In the genomic region with DNA sequence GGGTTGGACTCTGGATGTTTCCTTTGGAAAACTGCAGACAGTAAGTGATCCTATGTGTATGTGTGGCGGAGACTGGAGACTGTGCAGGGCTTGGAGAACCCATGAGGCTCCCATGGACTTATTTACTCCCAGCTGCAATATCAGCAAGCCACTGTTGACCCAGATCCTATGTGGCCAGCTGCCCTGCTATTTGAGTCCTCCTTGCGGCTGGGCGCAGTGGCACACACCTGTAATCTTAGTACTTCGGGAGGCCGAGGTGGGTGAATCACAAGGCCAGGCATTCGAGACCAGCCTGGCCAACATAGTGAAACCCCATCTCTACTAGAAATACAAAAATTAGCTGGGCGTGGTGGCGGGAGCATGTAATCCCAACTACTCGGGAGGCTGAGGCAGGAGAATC, we compare ENCODE assay signal across 23 cellular contexts.
DNase-seq lines count a peak whose midpoint lies in the region; ATAC-seq lines count a peak whose summit lies in the region.
"Had no signal": no experiment of that assay in that cellular context is flagged by ENCODE, and none has a peak within 500 bp of the region (broad histone marks: within the 10 kb centered on the region; RNA-seq: fewer than 3 reads in every experiment).

No MANE protein-coding gene starts in this region.

- DNase-seq in cardiac septum (ENCODE audit: low spot score) (peak; percentile 51), Right ventricle myocardium inferior (ENCODE audit: missing footprints) (no peak)
- DNase-seq: 8988T; ACHN; AML-193; BE2C; C1 segment of cervical spinal cord; Caco-2; Calu3; CD4-positive, alpha-beta memory T cell; CD4-positive, alpha-beta T cell; CD4-positive, CD25-positive, alpha-beta regulatory T cell; CD8-positive, alpha-beta memory T cell; CD8-positive, alpha-beta T cell; COR-L47; DMS 273 treated with DMSO at 0.1 percent for 48 hours; DMS153; DMS53; DMS79; DMS79 treated with DMSO at 0.1 percent for 48 hours; DND-41; EL had no signal

- ATAC-seq in Right ventricle myocardium inferior: no peak
- ATAC-seq: A549; CD8-positive, alpha-beta T cell had no signal

- intact Hi-C loops in cardiac septum (cut with DNase I) (no loop called here), Right ventricle myocardium inferior (cut with DNase I) (no loop called here)
